In the genomic region with DNA sequence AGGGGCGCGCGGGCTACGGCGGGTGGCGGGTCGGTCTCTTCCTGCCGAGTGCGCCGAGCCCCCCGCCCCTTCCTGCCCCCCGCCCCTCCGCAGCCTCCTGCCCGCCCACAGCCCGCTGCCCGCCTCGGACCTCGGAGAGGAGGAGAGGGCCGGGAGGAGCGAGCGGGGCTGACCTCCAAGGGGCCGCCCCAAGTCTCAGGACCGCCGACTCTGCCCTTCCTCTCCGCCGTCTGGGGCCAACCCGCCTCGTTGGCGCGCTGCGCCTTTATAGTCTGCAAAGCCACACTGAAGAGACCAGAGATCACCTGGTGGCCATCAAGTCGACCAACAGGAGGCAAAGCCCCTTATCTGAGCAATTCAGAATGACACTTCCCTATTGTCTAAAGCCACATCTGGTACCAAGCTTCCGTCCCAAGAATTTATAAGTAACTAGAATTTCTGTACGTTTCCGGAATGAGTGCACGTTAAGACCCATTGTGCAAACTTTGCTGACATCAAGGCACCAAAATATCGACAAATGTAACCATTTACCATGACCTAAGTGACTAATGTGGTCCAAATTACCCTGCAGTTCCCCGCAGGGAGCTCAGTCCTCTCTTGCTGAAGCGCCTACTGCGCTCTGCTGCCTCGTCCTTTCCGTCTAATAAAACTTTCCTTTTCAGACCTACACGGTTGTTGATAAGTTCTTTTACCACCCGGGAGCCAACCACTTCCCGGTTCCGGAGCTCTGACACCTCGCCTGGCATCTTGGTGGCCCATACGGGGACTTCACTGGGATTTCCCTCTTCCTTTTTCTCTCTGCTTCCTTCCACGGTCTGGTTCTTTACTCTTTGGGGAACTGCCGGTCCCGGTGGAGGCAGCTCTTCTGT, we compare ENCODE assay signal across 8 cellular contexts. TPM values are rescaled to one million over a fixed set of nuclear protein-coding genes. Genes with fewer than 3 reads are reported as not detected.
DNase-seq lines count a peak whose midpoint lies in the region; ATAC-seq, FAIRE-seq and TF ChIP-seq lines count a peak whose summit lies in the region.

Gene CPXM1, minus strand, starts transcription at position 38 of the 869 bp plus-strand sequence. CDS start 55 bp downstream, outside the sequence.

- no peak for TF ChIP-seq CTCF in transverse colon (IDR thresholded peaks at IDR 0.05)

- H3K9me3 ChIP-seq in iPS-18c (ENCODE audit: control insufficient read depth, insufficient read depth, low read length): peaks cover 3% of the 10 kb centered on the region
- H3K9me3 ChIP-seq in transverse colon: no peaks in the 10 kb centered on the region

- DNase-seq in activated T-cell treated with anti-CD3 and anti-CD28 coated beads, Interleukin-2, amount 50 U/mL, for 24 hours: peak; percentile 54
- DNase-seq in transverse colon: no peak
- no peak for DNase-seq in urothelium cell line (ENCODE audit: low spot score)

- no peaks in the 10 kb centered on the region for H3K36me3 ChIP-seq in ACC112 (ENCODE audit: insufficient read depth, low read length)
- no peaks in the 10 kb centered on the region for H3K36me3 ChIP-seq in transverse colon

- WGBS in transverse colon (ENCODE audit: low coverage in 1 of 2), 2 donors: 0 to 6% methylated on average over 15 to 27 of the region's 51 CpGs

- H2AFZ ChIP-seq in ACC112 (ENCODE audit: low read length, unreplicated experiment): no peak within 1 kb of the TSS

- H3K4me1 Mint-ChIP-seq in IgD-negative memory B cell: peaks cover 12 to 20% (median 18%) of the 10 kb centered on the region in 3 donors
- peaks cover 24% of the 10 kb centered on the region for H3K4me1 Mint-ChIP-seq in activated T-cell treated with anti-CD3 and anti-CD28 coated beads, Interleukin-2, amount 50 U/mL, for 24 hours (ENCODE audit: low read depth)
- H3K4me1 Mint-ChIP-seq in stimulated activated naive CD8-positive, alpha-beta T cell treated with anti-CD3 and anti-CD28 coated beads, Interleukin-15, Interleukin-2, amounts not matched to agents 100 ng/mL and 50 ng/mL, for 24 hours (ENCODE audit: low read depth): peaks cover 27% of the 10 kb centered on the region

- ATAC-seq in GM18870 (IDR thresholded peaks at IDR 0.05; ENCODE audit: unreplicated experiment): peak; percentile 43

- intact Hi-C loops in transverse colon (cut with DNase I; ENCODE audit: low total_unique reads): no loop called here

- H3K27me3 ChIP-seq in ACC112 (ENCODE audit: insufficient read depth, low read length): peaks cover 61% of the 10 kb centered on the region
- H3K27me3 ChIP-seq in transverse colon: peaks cover 85% of the 10 kb centered on the region

- peaks cover 48% of the 10 kb centered on the region for H3K27me3 Mint-ChIP-seq in IgD-negative memory B cell
- peaks cover 71% of the 10 kb centered on the region for H3K27me3 Mint-ChIP-seq in activated T-cell treated with anti-CD3 and anti-CD28 coated beads, Interleukin-2, amount 50 U/mL, for 24 hours
- H3K27me3 Mint-ChIP-seq in stimulated activated naive CD8-positive, alpha-beta T cell treated with anti-CD3 and anti-CD28 coated beads, Interleukin-15, Interleukin-2, amounts not matched to agents 100 ng/mL and 50 ng/mL, for 24 hours: peaks cover 56% of the 10 kb centered on the region

- H3K36me3 Mint-ChIP-seq in IgD-negative memory B cell: no peaks in the 10 kb centered on the region
- peaks cover 3% of the 10 kb centered on the region for H3K36me3 Mint-ChIP-seq in activated T-cell treated with anti-CD3 and anti-CD28 coated beads, Interleukin-2, amount 50 U/mL, for 24 hours (ENCODE audit: low read depth)
- H3K36me3 Mint-ChIP-seq in stimulated activated naive CD8-positive, alpha-beta T cell treated with anti-CD3 and anti-CD28 coated beads, Interleukin-15, Interleukin-2, amounts not matched to agents 100 ng/mL and 50 ng/mL, for 24 hours (ENCODE audit: low read depth): peaks cover 4% of the 10 kb centered on the region

- in situ Hi-C loops in transverse colon (cut with MboI; ENCODE audit: low pct_ligation_motif_present in 1 of 4, low pct_unique_long_range_greater_than_20kb in 1 of 4, low sequenced_read_pairs in 3 of 4): no loop called here

- no peaks in the 10 kb centered on the region for H3K4me1 ChIP-seq in ACC112 (ENCODE audit: control insufficient read depth, insufficient read depth, low read length, unreplicated experiment)
- H3K4me1 ChIP-seq in transverse colon: peaks cover 0 to 20% (median 16%) of the 10 kb centered on the region in 4 donors

- TF ChIP-seq POLR2A in transverse colon (IDR thresholded peaks at IDR 0.05): no peak

- no peak for FAIRE-seq in urothelium cell line (lab: Jason Lieb, UNC)

- no peak for TF ChIP-seq EP300 in transverse colon (IDR thresholded peaks at IDR 0.05; ENCODE audit: low read depth)

- H3K4me3 ChIP-seq in ACC112 (ENCODE audit: low read depth, low read length) (peak within 1 kb of the TSS; percentile 68), iPS-18c (ENCODE audit: insufficient read depth, low read depth, low read length) (peak within 1 kb of the TSS; percentile 88), transverse colon (peak within 1 kb of the TSS in 2 of 4 donors; percentile 21 to 38)

- H3K79me2 ChIP-seq in ACC112 (ENCODE audit: control insufficient read depth, insufficient read depth, low read length, unreplicated experiment): no peaks in the 10 kb centered on the region

- H3K27ac ChIP-seq in ACC112 (ENCODE audit: low read depth, low read length): no peak within 1 kb of the TSS
- H3K27ac ChIP-seq in transverse colon: no peak within 1 kb of the TSS

- peak within 1 kb of the TSS; percentile 77 to 91 (median 86) for H3K4me3 Mint-ChIP-seq in IgD-negative memory B cell
- peak within 1 kb of the TSS; percentile 84 for H3K4me3 Mint-ChIP-seq in activated T-cell treated with anti-CD3 and anti-CD28 coated beads, Interleukin-2, amount 50 U/mL, for 24 hours
- H3K4me3 Mint-ChIP-seq in stimulated activated naive CD8-positive, alpha-beta T cell treated with anti-CD3 and anti-CD28 coated beads, Interleukin-15, Interleukin-2, amounts not matched to agents 100 ng/mL and 50 ng/mL, for 24 hours: peak within 1 kb of the TSS; percentile 89

- H3K27ac Mint-ChIP-seq in IgD-negative memory B cell: no peak within 1 kb of the TSS
- H3K27ac Mint-ChIP-seq in activated T-cell treated with anti-CD3 and anti-CD28 coated beads, Interleukin-2, amount 50 U/mL, for 24 hours: peak within 1 kb of the TSS; percentile 71
- H3K27ac Mint-ChIP-seq in stimulated activated naive CD8-positive, alpha-beta T cell treated with anti-CD3 and anti-CD28 coated beads, Interleukin-15, Interleukin-2, amounts not matched to agents 100 ng/mL and 50 ng/mL, for 24 hours: peak within 1 kb of the TSS; percentile 92

- H3K9me3 Mint-ChIP-seq in IgD-negative memory B cell: no peaks in the 10 kb centered on the region
- no peaks in the 10 kb centered on the region for H3K9me3 Mint-ChIP-seq in activated T-cell treated with anti-CD3 and anti-CD28 coated beads, Interleukin-2, amount 50 U/mL, for 24 hours
- H3K9me3 Mint-ChIP-seq in stimulated activated naive CD8-positive, alpha-beta T cell treated with anti-CD3 and anti-CD28 coated beads, Interleukin-15, Interleukin-2, amounts not matched to agents 100 ng/mL and 50 ng/mL, for 24 hours: no peaks in the 10 kb centered on the region

RNA-seq across cellular contexts. Expression of gene CPXM1, which starts in this region (rescaled TPM):
- polyA plus RNA-seq in IgD-negative memory B cell: 1.1 TPM
- total RNA-seq in transverse colon: 1 to 10 TPM in 2 of 4 donors, under 1 TPM in 2; 0.80 to 2.6 (median 1.0) TPM

Comparison
In these comparisons a context has a peak if more than half of its experiments do, and no peak if none do; other contexts are left out.
1. H3K27ac Mint-ChIP-seq: peak in activated T-cell treated with anti-CD3 and anti-CD28 coated beads, Interleukin-2, amount 50 U/mL, for 24 hours (single experiment) and stimulated activated naive CD8-positive, alpha-beta T cell treated with anti-CD3 and anti-CD28 coated beads, Interleukin-15, Interleukin-2, amounts not matched to agents 100 ng/mL and 50 ng/mL, for 24 hours (single experiment); none in IgD-negative memory B cell (0 of 3).
2. Peak in every context shown above with its lines, with median percentiles within 50 percentile points of each other: H3K4me3 Mint-ChIP-seq.